Comparison of ENCODE assay signal across 11 cellular contexts in genomic region chr9:97802276-97802675, GRCh38. TPM values are rescaled to one million over a fixed set of nuclear protein-coding genes. Genes with fewer than 3 reads are reported as not detected.
A peak's percentile ranks its signal among the peaks of the same experiment; 100 is the strongest.
DNase-seq lines count a peak whose midpoint lies in the region; ATAC-seq and TF ChIP-seq lines count a peak whose summit lies in the region.
"Had no signal": no experiment of that assay in that cellular context is flagged by ENCODE, and none has a peak within 500 bp of the region (broad histone marks: within the 10 kb centered on the region; RNA-seq: fewer than 3 reads in every experiment).

No MANE protein-coding gene starts in this region.

- H3K4me1 ChIP-seq in MM.1S (ENCODE audit: low read length), result peaks cover 5% of the 10 kb centered on the region

- peak overlapping the region; percentile 27 for H3K27ac Mint-ChIP-seq in T-helper 1 cell treated with Interleukin-12 subunit alpha and Interleukin-12 subunit beta and Interleukin-4 antibody, amounts not matched to agents 30 μg/mL and 1 μg/mL, for 36 hours

- no peak overlapping the region for H3K9ac ChIP-seq in MM.1S (ENCODE audit: low read length)

- H3K79me2 ChIP-seq in MM.1S (ENCODE audit: low read length), result no peaks in the 10 kb centered on the region

- no peak overlapping the region for H3K4me2 ChIP-seq in MM.1S (ENCODE audit: low read depth, low read length)

- DNase-seq in T-helper 1 cell (no peak), RKO (ENCODE audit: low spot score) (peak; percentile 92), epithelial cell of esophagus (ENCODE audit: low read depth) (peak; percentile 92), renal cortical epithelial cell (ENCODE audit: low read depth) (peak; percentile 93), midbrain (lab: John Stamatoyannopoulos, UW) (no peak), MM.1S (no peak)
- DNase-seq: cerebellar nuclear complex had no signal

- H2AFZ ChIP-seq in MM.1S (ENCODE audit: low read length), result no peak overlapping the region

- H3K9me2 ChIP-seq in MM.1S (replicated peaks; ENCODE audit: insufficient read depth, low read length), result no peaks in the 10 kb centered on the region

- H3K36me3 Mint-ChIP-seq in T-helper 1 cell treated with Interleukin-12 subunit alpha and Interleukin-12 subunit beta and Interleukin-4 antibody, amounts not matched to agents 30 μg/mL and 1 μg/mL, for 36 hours (ENCODE audit: low read depth), result no peaks in the 10 kb centered on the region

- peak overlapping the region; percentile 81 for H3K4me3 Mint-ChIP-seq in T-helper 1 cell treated with Interleukin-12 subunit alpha and Interleukin-12 subunit beta and Interleukin-4 antibody, amounts not matched to agents 30 μg/mL and 1 μg/mL, for 36 hours

- H3K27ac ChIP-seq in MM.1S (ENCODE audit: low read length), result no peak overlapping the region
- H3K27ac ChIP-seq: 22Rv1 had no signal

- H3K9me3 ChIP-seq in MM.1S (replicated peaks; ENCODE audit: insufficient read depth, low read length), result no peaks in the 10 kb centered on the region

- no peaks in the 10 kb centered on the region for H3K36me3 ChIP-seq in MM.1S (replicated peaks; ENCODE audit: insufficient read depth, low read length)

- H3K4me3 ChIP-seq in epithelial cell of esophagus (ENCODE audit: low read length) (no peak overlapping the region), MM.1S (ENCODE audit: low read length) (no peak overlapping the region)

- ATAC-seq in HG03442 (IDR thresholded peaks at IDR 0.05; ENCODE audit: unreplicated experiment), result no peak
- ATAC-seq: right cardiac atrium had no signal

- H3K9me3 Mint-ChIP-seq in T-helper 1 cell treated with Interleukin-12 subunit alpha and Interleukin-12 subunit beta and Interleukin-4 antibody, amounts not matched to agents 30 μg/mL and 1 μg/mL, for 36 hours, result no peaks in the 10 kb centered on the region

- H3K27me3 ChIP-seq in MM.1S (replicated peaks; ENCODE audit: insufficient read depth, low read length), result no peaks in the 10 kb centered on the region

- H3K27me3 Mint-ChIP-seq in T-helper 1 cell treated with Interleukin-12 subunit alpha and Interleukin-12 subunit beta and Interleukin-4 antibody, amounts not matched to agents 30 μg/mL and 1 μg/mL, for 36 hours (ENCODE audit: low read depth), result peaks cover 46% of the 10 kb centered on the region

- no peaks in the 10 kb centered on the region for H3F3A ChIP-seq in MM.1S (ENCODE audit: insufficient read depth, low read length)

- no peaks in the 10 kb centered on the region for H4K20me1 ChIP-seq in MM.1S (ENCODE audit: insufficient read depth, low read length)

- peaks cover 6% of the 10 kb centered on the region for H3K4me1 Mint-ChIP-seq in T-helper 1 cell treated with Interleukin-12 subunit alpha and Interleukin-12 subunit beta and Interleukin-4 antibody, amounts not matched to agents 30 μg/mL and 1 μg/mL, for 36 hours (ENCODE audit: low read depth)

- TF ChIP-seq CTCF in epithelial cell of esophagus (IDR thresholded peaks at IDR 0.05; ENCODE audit: insufficient read depth, low read depth, low read length, missing control alignments) (no peak), MM.1S (IDR thresholded peaks at IDR 0.05; ENCODE audit: low read length) (no peak)

RNA-seq across cellular contexts. Expression of gene FOXE1, which starts 50.8 kb away (rescaled TPM):
- total RNA-seq in renal cortical epithelial cell, result 19.6 and 57.1 TPM in 2 replicates
- total RNA-seq: right cardiac atrium had no signal

Comparison
In these comparisons a context has a peak if more than half of its experiments do, and no peak if none do; other contexts are left out.
1. DNase-seq: peak in RKO (single experiment), epithelial cell of esophagus (single experiment) and renal cortical epithelial cell (single experiment); none in T-helper 1 cell (0 of 5), midbrain (single experiment) and MM.1S (single experiment).